ENCODE assay signal across 10 cellular contexts in the genomic region with DNA sequence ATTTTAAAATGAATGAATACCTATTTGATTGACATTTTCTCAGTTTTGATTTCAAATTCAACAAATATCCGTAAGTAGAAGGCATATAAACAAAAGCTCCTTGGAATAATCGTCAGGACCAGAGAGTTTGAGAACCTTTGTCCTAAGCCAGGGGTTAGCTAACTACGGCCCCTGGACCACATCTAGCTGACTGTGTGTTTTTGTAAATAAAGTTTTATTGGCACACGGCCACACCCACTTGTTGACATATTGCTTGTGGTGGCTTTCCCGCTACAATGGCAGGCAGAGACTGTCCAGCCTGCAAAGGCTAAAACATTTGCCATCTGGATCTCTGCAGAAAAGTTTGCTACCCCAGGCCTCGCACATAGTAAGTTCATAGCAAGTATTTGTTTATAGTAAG.
DNase-seq lines count a peak whose midpoint lies in the region; ATAC-seq and TF ChIP-seq lines count a peak whose summit lies in the region.
"Had no signal": no experiment of that assay in that cellular context is flagged by ENCODE, and none has a peak within 500 bp of the region (broad histone marks: within the 10 kb centered on the region; RNA-seq: fewer than 3 reads in every experiment).

No MANE protein-coding gene starts in this region.

- H3K36me3 ChIP-seq in ACC112 (ENCODE audit: insufficient read depth, low read length) (no peaks in the 10 kb centered on the region), GM23248 (ENCODE audit: low read depth) (no peaks in the 10 kb centered on the region), lower lobe of right lung (no peaks in the 10 kb centered on the region)

- H3K27ac ChIP-seq in ACC112 (ENCODE audit: low read depth, low read length) = peak overlapping the region; percentile 89
- H3K27ac ChIP-seq in GM23248 = no peak overlapping the region
- peak overlapping the region; percentile 63 for H3K27ac ChIP-seq in lower lobe of right lung

- H3K4me2 ChIP-seq in GM23248 (ENCODE audit: unreplicated experiment) = no peak overlapping the region

- H3K4me3 ChIP-seq in ACC112 (ENCODE audit: low read depth, low read length) (no peak overlapping the region), GM23248 (no peak overlapping the region), lower lobe of right lung (no peak overlapping the region)

- 90% methylated on average over 6 of the region's 6 CpGs for WGBS in GM23248 (ENCODE audit: low coverage in 1 of 2, low lambda C conversion rate in 2 of 2, missing lambda C conversion rate in 2 of 2), 2 experiments

- H3K79me2 ChIP-seq in ACC112 (ENCODE audit: control insufficient read depth, insufficient read depth, low read length, unreplicated experiment) (no peaks in the 10 kb centered on the region), GM23248 (ENCODE audit: insufficient read depth) (no peaks in the 10 kb centered on the region)

- H3K27me3 ChIP-seq in ACC112 (ENCODE audit: insufficient read depth, low read length) = no peaks in the 10 kb centered on the region
- H3K27me3 ChIP-seq in GM23248 (replicated peaks; ENCODE audit: insufficient read depth) = no peaks in the 10 kb centered on the region
- H3K27me3 ChIP-seq in lower lobe of right lung (ENCODE audit: low read depth) = no peaks in the 10 kb centered on the region

- peak overlapping the region; percentile 38 for H3K4me3 Mint-ChIP-seq in activated CD4-positive, alpha-beta memory T cell treated with anti-CD3 and anti-CD28 coated beads for 36 hours
- H3K4me3 Mint-ChIP-seq: H9 had no signal

- DNase-seq in GM23248 (no peak), lower lobe of right lung (no peak), ACHN (no peak), EL (no peak)
- no peak for DNase-seq in activated CD4-positive, alpha-beta memory T cell treated with anti-CD3 and anti-CD28 coated beads for 36 hours
- no peak for DNase-seq in effector CD4-positive, alpha-beta T cell
- DNase-seq: H9, NCI-H2171 had no signal

- peaks cover 4% of the 10 kb centered on the region for H3K9me3 Mint-ChIP-seq in activated CD4-positive, alpha-beta memory T cell treated with anti-CD3 and anti-CD28 coated beads for 36 hours

- H2AFZ ChIP-seq in ACC112 (ENCODE audit: low read length, unreplicated experiment) (no peak overlapping the region), GM23248 (no peak overlapping the region)

- H3K9me2 ChIP-seq in GM23248 (ENCODE audit: insufficient read depth) = no peaks in the 10 kb centered on the region

- H3K36me3 Mint-ChIP-seq in activated CD4-positive, alpha-beta memory T cell treated with anti-CD3 and anti-CD28 coated beads for 36 hours = no peaks in the 10 kb centered on the region

- in situ Hi-C loops in GM23248 (cut with MboI) (no loop called here), ACHN (cut with HindIII; ENCODE audit: low pct_ligation_motif_present, low pct_unique_long_range_greater_than_20kb, low sequenced_read_pairs) (no loop called here)

- intact Hi-C loops in activated CD4-positive, alpha-beta memory T cell treated with anti-CD3 and anti-CD28 coated beads for 36 hours (cut with micrococcal nuclease) = no loop called here
- intact Hi-C loops in lower lobe of right lung (cut with DNase I) = loop anchor here (10.0 kb wide), 1 partner anchor 144 kb away; a partner anchor contains a TSS

- H3K4me1 Mint-ChIP-seq in activated CD4-positive, alpha-beta memory T cell treated with anti-CD3 and anti-CD28 coated beads for 36 hours (ENCODE audit: low read depth) = peaks cover 58% of the 10 kb centered on the region

- H3K9me3 ChIP-seq in GM23248 (ENCODE audit: low read depth) = no peaks in the 10 kb centered on the region
- no peaks in the 10 kb centered on the region for H3K9me3 ChIP-seq in lower lobe of right lung

- TF ChIP-seq CTCF in lower lobe of right lung (IDR thresholded peaks at IDR 0.05) = no peak

- no peaks in the 10 kb centered on the region for H4K20me1 ChIP-seq in GM23248 (ENCODE audit: insufficient read depth)

- H3K27me3 Mint-ChIP-seq in activated CD4-positive, alpha-beta memory T cell treated with anti-CD3 and anti-CD28 coated beads for 36 hours = peaks cover 1% of the 10 kb centered on the region

- peak overlapping the region; percentile 91 for H3K27ac Mint-ChIP-seq in activated CD4-positive, alpha-beta memory T cell treated with anti-CD3 and anti-CD28 coated beads for 36 hours

- no peak for ATAC-seq in lower lobe of right lung
- ATAC-seq in HG03378 (IDR thresholded peaks at IDR 0.05; ENCODE audit: unreplicated experiment) = no peak

- 0 out of 2 replicates have a peak overlapping the region, but pooled peaks have one; percentile 8 for H3K9ac ChIP-seq in GM23248

- H3F3A ChIP-seq in GM23248 (ENCODE audit: insufficient read depth) = no peaks in the 10 kb centered on the region

- CTCF ChIA-PET in activated CD4-positive, alpha-beta memory T cell treated with anti-CD3 and anti-CD28 coated beads for 36 hours (lab: Charles Lee) = interaction anchor here (0.6 to 4.4 kb wide), 7 partner anchors 8 to 143 kb away, joined by 3 to 72 read pairs (median 4); a partner anchor contains a TSS

- POLR2A ChIA-PET in activated CD4-positive, alpha-beta memory T cell treated with anti-CD3 and anti-CD28 coated beads for 36 hours (lab: Charles Lee) = interaction anchor here (0.6 to 9.6 kb wide), 3 partner anchors 11 to 293 kb away, joined by 3 to 123 read pairs (median 11); a partner anchor contains a TSS

- H3K4me1 ChIP-seq in ACC112 (ENCODE audit: control insufficient read depth, insufficient read depth, low read length, unreplicated experiment) (peaks cover 17% of the 10 kb centered on the region), GM23248 (ENCODE audit: insufficient read depth) (peaks cover 8% of the 10 kb centered on the region; the same call in 1 of the 2 replicates), lower lobe of right lung (peaks cover 56% of the 10 kb centered on the region)
